In the genomic region with DNA sequence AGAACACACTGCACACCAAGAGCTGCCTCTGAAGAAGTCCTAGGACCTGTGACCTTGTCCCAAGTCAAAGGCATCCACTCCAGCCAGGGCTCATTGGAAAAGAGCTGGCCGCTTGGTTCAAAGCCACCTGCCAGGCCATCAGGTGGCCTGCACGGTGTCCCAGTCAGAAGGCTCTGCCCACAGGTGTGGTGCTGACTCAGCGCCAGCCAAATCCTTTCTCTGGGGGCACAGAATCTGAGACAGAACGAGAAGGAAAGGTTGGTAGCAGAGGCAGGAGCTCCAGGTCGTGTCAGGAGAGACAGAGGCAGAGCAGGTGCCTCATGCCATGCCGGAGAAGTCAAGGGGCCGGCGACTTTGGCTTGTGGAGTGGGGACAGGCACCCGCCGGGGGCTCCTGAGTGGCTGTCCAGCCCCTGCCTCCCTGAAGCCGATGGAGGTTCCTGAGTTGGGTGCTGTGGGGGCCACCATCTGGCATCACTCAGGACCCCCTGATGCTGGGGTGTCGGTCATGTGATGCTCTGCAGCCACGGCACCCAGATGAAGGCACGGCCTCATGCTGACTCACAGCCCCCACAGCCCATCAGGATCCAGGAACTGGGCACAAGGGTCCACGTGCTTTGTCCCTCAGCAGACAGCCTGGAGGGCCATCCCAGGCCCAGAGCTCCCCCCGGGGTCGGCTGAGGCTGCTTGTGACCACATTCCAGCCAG, we compare ENCODE assay signal across 21 cellular contexts.
DNase-seq lines count a peak whose midpoint lies in the region; ATAC-seq, FAIRE-seq and TF ChIP-seq lines count a peak whose summit lies in the region.
"Had no signal": no experiment of that assay in that cellular context is flagged by ENCODE, and none has a peak within 500 bp of the region (broad histone marks: within the 10 kb centered on the region; RNA-seq: fewer than 3 reads in every experiment).

No MANE protein-coding gene starts in this region.

- H4K8ac ChIP-seq in IMR-90 (ENCODE audit: low read depth in 2 of 2, low read length in 2 of 2) (peak overlapping the region; percentile 70 to 95; a peak in 2 of 4 replicates), H1 (ENCODE audit: extremely low read depth, insufficient read depth, low read length) (no peak overlapping the region)

- BruUV-seq in IMR-90 (replicated peaks; lab: Mats Ljungman, UMichigan), result no TSS peak
- no TSS peak for BruUV-seq in PC-9 (replicated peaks; lab: Mats Ljungman, UMichigan)

- DNase-seq in IMR-90, result no peak
- DNase-seq in H1 (ENCODE audit: low read depth in 1 of 2, low spot score in 2 of 2), result no peak
- peak; percentile 88 for DNase-seq in mesenteric fat pad (ENCODE audit: low spot score)
- DNase-seq in PC-9, result no peak
- DNase-seq in DMS114 treated with DMSO at 0.1 percent for 48 hours (lab: John Stamatoyannopoulos, UW; ENCODE audit: unreplicated experiment), result no peak
- DNase-seq: AML-193; Caco-2; CD4-positive, alpha-beta T cell; DMS153; DMS79; GDM1; HCEC 1CT; KBM-7 had no signal

- H3K27ac ChIP-seq in IMR-90 (ENCODE audit: insufficient read depth, low read length) (no peak overlapping the region), H1 (ENCODE audit: low read depth, low read length) (no peak overlapping the region), PC-9 (no peak overlapping the region)
- H3K27ac ChIP-seq: C4-2B, HL-60 had no signal

- H3K4me1 ChIP-seq in IMR-90 (ENCODE audit: control insufficient read depth, insufficient read depth, low read length) (peaks cover 36% of the 10 kb centered on the region), H1 (replicated peaks in 1 of 4; ENCODE audit: control insufficient read depth in 3 of 4, insufficient read depth in 4 of 4, low read length in 3 of 4) (peaks cover 0 to 3% (median 0%) of the 10 kb centered on the region in 4 experiments; a peak in 4 of 7 replicates), PC-9 (replicated peaks; ENCODE audit: insufficient read depth) (no peaks in the 10 kb centered on the region)

- in situ Hi-C loops in IMR-90 (cut with MboI; ENCODE audit: low sequenced_read_pairs), result no loop called here

- H3F3A ChIP-seq in PC-9 (ENCODE audit: insufficient read depth, low read depth), result no peaks in the 10 kb centered on the region

- dilution Hi-C loops in IMR-90 (cut with HindIII; ENCODE audit: low sequenced_read_pairs, unreplicated experiment), result no loop called here

- H3K9ac ChIP-seq in IMR-90 (ENCODE audit: low read depth, low read length), result no peak overlapping the region
- no peak overlapping the region for H3K9ac ChIP-seq in H1 (replicated peaks in 1 of 4; ENCODE audit: extremely low read depth in 1 of 4, low read depth in 3 of 4, low read length in 3 of 4)

- TF ChIP-seq EP300 in H1 (IDR thresholded peaks at IDR 0.05; ENCODE audit: borderline replicate concordance in 1 of 2, low read depth in 2 of 2, low read length in 2 of 2), result no peak

- H3K23ac ChIP-seq in IMR-90 (ENCODE audit: low read depth, low read length) (0 out of 2 replicates have a peak overlapping the region, but pooled peaks have one; percentile 36), H1 (ENCODE audit: insufficient read length) (no peak overlapping the region)

- H3K18ac ChIP-seq in IMR-90 (ENCODE audit: low read depth, low read length) (no peak overlapping the region), H1 (ENCODE audit: extremely low read depth, low read length) (peak overlapping the region; percentile 19; the same call in 1 of the 2 replicates)

- H2BK12ac ChIP-seq in H1 (ENCODE audit: low read depth, low read length), result 0 out of 2 replicates have a peak overlapping the region, but pooled peaks have one; percentile 84

- H2AK9ac ChIP-seq in IMR-90 (replicated peaks; ENCODE audit: low read depth, low read length, poor library complexity), result peak overlapping the region; percentile 34

- peak overlapping the region; percentile 40 for H2BK5ac ChIP-seq in IMR-90 (ENCODE audit: low read depth, low read length, poor library complexity, severe bottlenecking)
- H2BK5ac ChIP-seq in H1 (ENCODE audit: low read depth, low read length), result peak overlapping the region; percentile 39; the same call in 1 of the 2 replicates

- H3K4ac ChIP-seq in IMR-90 (ENCODE audit: low read depth, low read length), result peak overlapping the region; percentile 94
- H3K4ac ChIP-seq in H1 (replicated peaks; ENCODE audit: insufficient read length, low read depth, low read length), result no peak overlapping the region

- POLR2A ChIA-PET in IMR-90 (lab: Charles Lee; ENCODE audit: unreplicated experiment) (no interaction called here), H1 (lab: Charles Lee; ENCODE audit: partially characterized antibody) (interaction anchor here (1.3 to 2.2 kb wide), 2 partner anchors 19 to 25 kb away, joined by 5 to 6 read pairs; no protein-coding TSS in a partner anchor), PC-9 (lab: Charles Lee; ENCODE audit: unreplicated experiment) (no interaction called here)

- TF ChIP-seq CTCF in IMR-90 (conservative IDR thresholded peaks at IDR 0.05; ENCODE audit: low read depth, low read length) (no peak), H1 (IDR thresholded peaks at IDR 0.05; ENCODE audit: control extremely low read depth in 1 of 3, insufficient read depth in 1 of 3, low read depth in 1 of 3, low read length in 3 of 3) (no peak), PC-9 (conservative IDR thresholded peaks at IDR 0.05) (no peak)

- H2BK120ac ChIP-seq in IMR-90 (ENCODE audit: low read depth, low read length), result peak overlapping the region; percentile 90
- H2BK120ac ChIP-seq in H1 (replicated peaks; ENCODE audit: low read depth, low read length), result no peak overlapping the region

- TF ChIP-seq POLR2A in IMR-90 (IDR thresholded peaks at IDR 0.05; ENCODE audit: low read depth, low read length), result no peak
- TF ChIP-seq POLR2A in H1 (IDR thresholded peaks at IDR 0.05; ENCODE audit: control extremely low read depth in 1 of 2, low read depth in 2 of 2, low read length in 2 of 2), result no peak

- H3K14ac ChIP-seq in IMR-90 (replicated peaks; ENCODE audit: low read depth, low read length) (0 out of 2 replicates have a peak overlapping the region, but pooled peaks have one; percentile 62), H1 (ENCODE audit: insufficient read length) (no peak overlapping the region)

- H3K9me3 ChIP-seq in IMR-90 (ENCODE audit: control insufficient read depth, insufficient read depth, low read length), result no peaks in the 10 kb centered on the region
- H3K9me3 ChIP-seq in H1 (ENCODE audit: insufficient read depth in 2 of 2, low read depth in 1 of 2, low read length in 1 of 2), result no peaks in the 10 kb centered on the region
- no peaks in the 10 kb centered on the region for H3K9me3 ChIP-seq in PC-9 (ENCODE audit: insufficient read depth, low read depth)
- H3K9me3 ChIP-seq: Caco-2 had no signal

- H3K4me3 ChIP-seq in IMR-90 (ENCODE audit: insufficient read depth, low read depth, low read length), result no peak overlapping the region
- no peak overlapping the region for H3K4me3 ChIP-seq in H1 (ENCODE audit: extremely low read depth in 1 of 4, insufficient read depth in 2 of 4, low read depth in 3 of 4, low read length in 4 of 4)
- H3K4me3 ChIP-seq in PC-9, result no peak overlapping the region

- H3K36me3 ChIP-seq in IMR-90 (ENCODE audit: control insufficient read depth, insufficient read depth, low read length) (no peaks in the 10 kb centered on the region), H1 (ENCODE audit: control insufficient read depth in 2 of 4, insufficient read depth in 4 of 4, low read length in 3 of 4) (no peaks in the 10 kb centered on the region), PC-9 (ENCODE audit: low read depth) (no peaks in the 10 kb centered on the region)

- H3K23me2 ChIP-seq in H1 (ENCODE audit: low read depth, low read length), result no peaks in the 10 kb centered on the region; the same call in 1 of the 2 replicates

- peaks cover 34% of the 10 kb centered on the region for H3K9me1 ChIP-seq in IMR-90 (ENCODE audit: insufficient read depth, low read length)

- no peaks in the 10 kb centered on the region for H3K9me2 ChIP-seq in PC-9 (ENCODE audit: insufficient read depth)

- no peak overlapping the region for H4K5ac ChIP-seq in IMR-90 (ENCODE audit: low read depth, low read length)
- no peak overlapping the region for H4K5ac ChIP-seq in H1 (ENCODE audit: insufficient read length, low read depth, low read length)

- ATAC-seq in IMR-90 (ENCODE audit: low read depth), result no peak
- ATAC-seq in HG02588 (IDR thresholded peaks at IDR 0.05; ENCODE audit: unreplicated experiment), result no peak
- ATAC-seq in GM21390 (IDR thresholded peaks at IDR 0.05; ENCODE audit: unreplicated experiment), result no peak

- H4K20me1 ChIP-seq in IMR-90 (ENCODE audit: insufficient read depth, low read length) (no peaks in the 10 kb centered on the region), H1 (replicated peaks in 1 of 2; ENCODE audit: control insufficient read depth in 1 of 2, insufficient read depth in 2 of 2, low read length in 2 of 2) (no peaks in the 10 kb centered on the region), PC-9 (ENCODE audit: insufficient read depth) (no peaks in the 10 kb centered on the region)

- peak overlapping the region; percentile 93 for H4K91ac ChIP-seq in IMR-90 (ENCODE audit: insufficient read depth, low read depth, low read length)
- peak overlapping the region; percentile 34 for H4K91ac ChIP-seq in H1 (replicated peaks; ENCODE audit: insufficient read length, low read length)

- no peak overlapping the region for H3K56ac ChIP-seq in IMR-90 (ENCODE audit: extremely low read depth, insufficient read depth, low read length)
- no peak overlapping the region for H3K56ac ChIP-seq in H1 (replicated peaks; ENCODE audit: insufficient read length, low read depth, low read length)

- H3K4me2 ChIP-seq in IMR-90 (ENCODE audit: low read depth, low read length), result no peak overlapping the region
- H3K4me2 ChIP-seq in H1 (ENCODE audit: insufficient read depth in 1 of 2, low read depth in 2 of 2, low read length in 2 of 2), result no peak overlapping the region
- H3K4me2 ChIP-seq in PC-9, result no peak overlapping the region

- no peak for FAIRE-seq in H1 (lab: Jason Lieb, UNC)
- FAIRE-seq: A204.1, D721Med, GM12892, GM18507 had no signal

- peak overlapping the region; percentile 5 for H2AFZ ChIP-seq in IMR-90 (replicated peaks; ENCODE audit: low read length, poor library complexity)
- peak overlapping the region; percentile 85; the same call in 1 of the 2 replicates for H2AFZ ChIP-seq in H1 (ENCODE audit: low read length)
- H2AFZ ChIP-seq in PC-9, result no peak overlapping the region

- peak overlapping the region; percentile 58 for H2BK20ac ChIP-seq in IMR-90 (ENCODE audit: low read depth, low read length)
- H2BK20ac ChIP-seq in H1 (ENCODE audit: low read length), result 0 out of 2 replicates have a peak overlapping the region, but pooled peaks have one; percentile 21

- peak overlapping the region; percentile 95 for H2AK5ac ChIP-seq in IMR-90 (ENCODE audit: low read depth, low read length)
- no peak overlapping the region for H2AK5ac ChIP-seq in H1 (ENCODE audit: low read depth, low read length)

- WGBS in IMR-90 (ENCODE audit: extremely low coverage in 2 of 2, insufficient read length in 1 of 2), 2 experiments, result 86% methylated on average over 8 of the region's 17 CpGs; no CpG with 5 or more reads in 1 of the 2 experiments
- WGBS in H1 (ENCODE audit: extremely low coverage in 1 of 2, insufficient coverage in 1 of 2, insufficient read length in 1 of 2, insufficient replicate concordance in 2 of 2, low coverage in 1 of 2, low lambda C conversion rate in 2 of 2, missing lambda C conversion rate in 1 of 2), 2 experiments, result 89% methylated on average over 17 of the region's 17 CpGs; no CpG with 5 or more reads in 1 of the 2 experiments

- CTCF ChIA-PET in IMR-90 (lab: Yijun Ruan, JAX) (no interaction called here), H1 (lab: Charles Lee; ENCODE audit: partially characterized antibody) (interaction anchor here (0.7 to 1.4 kb wide), 7 partner anchors 10 to 896 kb away, joined by 3 to 5 read pairs (median 4); no protein-coding TSS in a partner anchor), PC-9 (lab: Charles Lee) (no interaction called here)

- peak overlapping the region; percentile 93; the same call in 1 of the 3 replicates for H2BK15ac ChIP-seq in IMR-90 (ENCODE audit: low read depth, low read length)
- no peak overlapping the region for H2BK15ac ChIP-seq in H1 (ENCODE audit: low read length)

- H3K79me2 ChIP-seq in H1 (ENCODE audit: control insufficient read depth in 1 of 2, insufficient read depth in 2 of 2, low read length in 2 of 2) (no peaks in the 10 kb centered on the region), PC-9 (ENCODE audit: low read depth) (no peaks in the 10 kb centered on the region)

- intact Hi-C loops in IMR-90 (cut with micrococcal nuclease) (no loop called here), PC-9 (cut with micrococcal nuclease; ENCODE audit: unreplicated experiment) (no loop called here)

- H3K79me1 ChIP-seq in IMR-90 (ENCODE audit: low read depth in 1 of 2, low read length in 2 of 2) (peaks cover 17 to 35% of the 10 kb centered on the region in 2 experiments), H1 (ENCODE audit: low read depth, low read length) (no peaks in the 10 kb centered on the region)

- TF ChIP-seq RAD21 in IMR-90 (IDR thresholded peaks at IDR 0.05; ENCODE audit: low read length), result no peak
- TF ChIP-seq RAD21 in H1 (IDR thresholded peaks at IDR 0.05 in 1 of 2, conservative IDR thresholded peaks at IDR 0.05 in 1 of 2; ENCODE audit: low read depth in 2 of 2, low read length in 2 of 2), result no peak

- H3K27me3 ChIP-seq in IMR-90 (ENCODE audit: control insufficient read depth, insufficient read depth, low read length) (no peaks in the 10 kb centered on the region), H1 (replicated peaks in 1 of 4; ENCODE audit: control insufficient read depth in 3 of 4, extremely low read depth in 1 of 4, insufficient read depth in 3 of 4, low read length in 3 of 4) (peaks cover 0 to 2% (median 0%) of the 10 kb centered on the region in 4 experiments; a peak in 2 of 7 replicates), PC-9 (ENCODE audit: insufficient read depth, low read depth) (peaks cover 96% of the 10 kb centered on the region)
